In genomic region chr6:36442671-36443497, GRCh38 we compare ENCODE assay signal across 8 cellular contexts. TPM values are rescaled to one million over a fixed set of nuclear protein-coding genes. Genes with fewer than 3 reads are reported as not detected.
A peak's percentile ranks its signal among the peaks of the same experiment; 100 is the strongest.
DNase-seq lines count a peak whose midpoint lies in the region; ATAC-seq and TF ChIP-seq lines count a peak whose summit lies in the region.

TSS of gene KCTD20 (plus strand) at chr6:36443000. CDS start at chr6:36470098, 27,098 bp downstream.
A gene with protein sequence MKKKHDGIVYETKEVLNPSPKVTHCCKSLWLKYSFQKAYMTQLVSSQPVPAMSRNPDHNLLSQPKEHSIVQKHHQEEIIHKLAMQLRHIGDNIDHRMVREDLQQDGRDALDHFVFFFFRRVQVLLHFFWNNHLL (minus strand): TSS chr6:36442854. CDS start chr6:36426082, 16,772 bp downstream.

- H3K4me3 ChIP-seq in NB4 (ENCODE audit: low read depth, low read length) (peak within 1 kb of the TSS; percentile 92), ovary (peak within 1 kb of the TSS; percentile 78), thoracic aorta (peak within 1 kb of the TSS; percentile 84)

- POLR2A ChIA-PET in GM10248 (lab: Yijun Ruan, JAX): no interaction called here

- H3K4me1 ChIP-seq in ovary (ENCODE audit: insufficient read depth): peaks cover 15% of the 10 kb centered on the region
- peaks cover 28 to 43% of the 10 kb centered on the region in 2 donors for H3K4me1 ChIP-seq in thoracic aorta (ENCODE audit: control insufficient read depth in 1 of 2, low read depth in 2 of 2)

- 0 to 1% (median 0%) methylated on average over 72 to 93 of the region's 93 CpGs for WGBS in ovary, 3 donors

- CTCF ChIA-PET in GM10248 (lab: Yijun Ruan, JAX): interaction anchor here (0.9 to 1.8 kb wide), 5 partner anchors 12 to 23 kb away, joined by 3 to 7 read pairs (median 3); no protein-coding TSS in a partner anchor

- H3K4me1 Mint-ChIP-seq in activated naive CD8-positive, alpha-beta T cell (ENCODE audit: low read depth): peaks cover 47% of the 10 kb centered on the region

- intact Hi-C loops in head of caudate nucleus (cut with DNase I) (loop anchor here (2.0 to 5.0 kb wide), 3 partner anchors 18 to 152 kb away; partner anchors contain the start of genes SRSF3 and STK38), ovary (cut with DNase I) (loop anchor here in 3 of 4 donors (1.0 to 10.0 kb wide), 4 partner anchors 102 to 152 kb away; partner anchors contain the start of genes STK38 (in 3 of the 3) and SRSF3 (in 1 of the 3))

- H3K9me3 ChIP-seq in ovary (no peaks in the 10 kb centered on the region), thoracic aorta (no peaks in the 10 kb centered on the region)

- DNase-seq in GM10248 (ENCODE audit: extremely low spot score): peak; percentile 92
- peak; percentile 95 for DNase-seq in NB4 (ENCODE audit: low read depth)
- DNase-seq in SKM-1 (lab: John Stamatoyannopoulos, UW; ENCODE audit: unreplicated experiment): peak; percentile 62
- DNase-seq in head of caudate nucleus: peak; percentile 66 to 96 (median 90)
- DNase-seq in ovary: peak; percentile 85 to 91 (median 89)
- peak; percentile 47 for DNase-seq in thoracic aorta (ENCODE audit: low spot score)

- peak within 1 kb of the TSS; percentile 96 for H3K27ac Mint-ChIP-seq in activated naive CD8-positive, alpha-beta T cell

- no peaks in the 10 kb centered on the region for H3K27me3 ChIP-seq in ovary
- H3K27me3 ChIP-seq in thoracic aorta (replicated peaks; ENCODE audit: insufficient read depth): no peaks in the 10 kb centered on the region

- H3K9me3 Mint-ChIP-seq in activated naive CD8-positive, alpha-beta T cell (ENCODE audit: low read depth): no peaks in the 10 kb centered on the region

- no peak for TF ChIP-seq EP300 in ovary (IDR thresholded peaks at IDR 0.05)

- ATAC-seq in HG02571 (IDR thresholded peaks at IDR 0.05; ENCODE audit: unreplicated experiment) (peak; percentile 81), thoracic aorta (ENCODE audit: insufficient number of reproducible peaks, low FRiP score, low read depth) (peak; percentile 64)

- TF ChIP-seq POLR2A in NB4 (IDR thresholded peaks at IDR 0.05; ENCODE audit: extremely low read depth, insufficient read length) (peak; percentile 75), ovary (IDR thresholded peaks at IDR 0.05) (peak; percentile 79)

- no peak for TF ChIP-seq CTCF in GM10248 (IDR thresholded peaks at IDR 0.05; ENCODE audit: control extremely low read depth, extremely low read depth, low read depth, missing control alignments)
- no peak for TF ChIP-seq CTCF in NB4 (IDR thresholded peaks at IDR 0.05; ENCODE audit: low read depth, low read length)
- TF ChIP-seq CTCF in ovary (IDR thresholded peaks at IDR 0.05): peak in 1 of 3 donors; percentile 16
- TF ChIP-seq CTCF in thoracic aorta (IDR thresholded peaks at IDR 0.05): no peak

- H3K36me3 ChIP-seq in ovary (no peaks in the 10 kb centered on the region), thoracic aorta (no peaks in the 10 kb centered on the region)

- H3K27me3 Mint-ChIP-seq in activated naive CD8-positive, alpha-beta T cell: no peaks in the 10 kb centered on the region

- H3K27ac ChIP-seq in ovary (peak within 1 kb of the TSS; percentile 94 to 95), thoracic aorta (peak within 1 kb of the TSS; percentile 84 to 87)

- H3K36me3 Mint-ChIP-seq in activated naive CD8-positive, alpha-beta T cell: no peaks in the 10 kb centered on the region

- peak within 1 kb of the TSS; percentile 95 for H3K4me3 Mint-ChIP-seq in activated naive CD8-positive, alpha-beta T cell

RNA-seq across cellular contexts. Expression of gene KCTD20, which starts in this region (rescaled TPM):
- 10 to 100 TPM; 33.3 to 73.7 (median 46.2) TPM for total RNA-seq in ovary
- polyA plus RNA-seq in ovary: 10 to 100 TPM; 21.7 to 50.7 TPM
- total RNA-seq in thoracic aorta: 10 to 100 TPM; 63.5 to 72.0 TPM

RNA-seq across cellular contexts. Expression of the second gene that starts in this region (rescaled TPM):
- not detected for total RNA-seq in ovary
- polyA plus RNA-seq in ovary: not detected
- total RNA-seq in thoracic aorta: not detected

Comparison
In these comparisons a context has a peak if more than half of its experiments do, and no peak if none do; other contexts are left out.
1. Peak in every context shown above with its lines: DNase-seq, ATAC-seq, H3K4me3 ChIP-seq and H3K27ac ChIP-seq.